In the genomic region with DNA sequence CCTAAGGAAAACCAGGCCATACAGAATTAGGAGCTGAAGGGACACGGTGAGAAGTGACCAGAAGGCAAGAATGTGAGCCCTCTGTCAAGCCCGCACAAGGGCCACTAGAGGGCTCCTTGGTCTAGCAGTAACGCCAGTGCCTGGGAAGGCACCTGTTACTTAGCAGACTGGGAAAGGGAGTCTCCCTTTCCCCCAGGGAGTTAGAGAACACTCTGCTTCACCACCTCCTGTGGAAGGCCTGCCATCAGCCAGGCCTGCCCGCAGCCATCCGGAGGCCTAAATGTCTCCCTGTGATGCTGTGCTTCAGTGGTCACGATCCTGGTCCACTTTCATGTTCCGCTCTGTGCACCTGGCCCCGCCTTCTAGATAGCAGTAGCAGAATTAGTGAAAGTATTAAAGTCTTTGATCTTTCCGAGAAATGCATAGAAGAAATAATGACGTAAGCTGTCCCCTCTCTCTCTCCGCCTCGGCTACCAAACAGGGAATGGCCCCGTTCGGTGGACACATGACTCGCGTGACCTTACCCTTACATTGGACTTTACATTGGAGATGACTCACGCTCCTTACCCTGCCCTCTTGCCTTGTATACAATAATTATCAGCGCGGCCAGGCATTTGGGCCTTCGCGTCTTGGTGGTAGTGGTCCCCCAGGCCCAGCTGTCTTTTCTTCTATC, we compare ENCODE assay signal across 9 cellular contexts. TPM values are rescaled to one million over a fixed set of nuclear protein-coding genes. Genes with fewer than 3 reads are reported as not detected.
A peak's percentile ranks its signal among the peaks of the same experiment; 100 is the strongest.
DNase-seq lines count a peak whose midpoint lies in the region; ATAC-seq, FAIRE-seq and TF ChIP-seq lines count a peak whose summit lies in the region.
"Had no signal": no experiment of that assay in that cellular context is flagged by ENCODE, and none has a peak within 500 bp of the region (broad histone marks: within the 10 kb centered on the region; RNA-seq: fewer than 3 reads in every experiment).

No MANE protein-coding gene starts in this region.

- TF ChIP-seq CTCF in astrocyte (IDR thresholded peaks at IDR 0.05; ENCODE audit: insufficient read depth, low read depth, low read length): peak; percentile 58

- H3K9me3 Mint-ChIP-seq in astrocyte (ENCODE audit: unreplicated experiment) (no peaks in the 10 kb centered on the region), immature natural killer cell (no peaks in the 10 kb centered on the region)
- no peaks in the 10 kb centered on the region for H3K9me3 Mint-ChIP-seq in activated T-helper 17 cell treated with anti-CD3 and anti-CD28 coated beads, Interleukin-2, amount 50 U/mL, for 72 hours

- H3K27ac Mint-ChIP-seq in astrocyte (ENCODE audit: unreplicated experiment) (no peak overlapping the region), immature natural killer cell (no peak overlapping the region)
- H3K27ac Mint-ChIP-seq in activated T-helper 17 cell treated with anti-CD3 and anti-CD28 coated beads, Interleukin-2, amount 50 U/mL, for 72 hours: no peak overlapping the region

- H2AFZ ChIP-seq in astrocyte (ENCODE audit: low read depth, low read length): no peak overlapping the region

- no peak overlapping the region for H3K9ac ChIP-seq in astrocyte (ENCODE audit: low read length)

- no peaks in the 10 kb centered on the region for H3K36me3 ChIP-seq in astrocyte (ENCODE audit: insufficient read depth, low read length)

- H3K4me3 Mint-ChIP-seq in astrocyte (ENCODE audit: unreplicated experiment): no peak overlapping the region
- H3K4me3 Mint-ChIP-seq in immature natural killer cell: no peak overlapping the region
- no peak overlapping the region for H3K4me3 Mint-ChIP-seq in activated T-helper 17 cell treated with anti-CD3 and anti-CD28 coated beads, Interleukin-2, amount 50 U/mL, for 72 hours

- no peaks in the 10 kb centered on the region for H4K20me1 ChIP-seq in astrocyte (ENCODE audit: insufficient read depth, low read length)

- peaks cover 8% of the 10 kb centered on the region for H3K27me3 ChIP-seq in astrocyte (ENCODE audit: insufficient read depth, low read length)

- DNase-seq in CD1c-positive myeloid dendritic cell (ENCODE audit: extremely low spot score) (peak; percentile 60), H4 (ENCODE audit: low spot score) (peak; percentile 46), NCI-H774 (lab: John Stamatoyannopoulos, UW) (peak; percentile 17), astrocyte (ENCODE audit: low read depth) (peak; percentile 16), immature natural killer cell (peak; percentile 35 to 49 (median 39))
- peak; percentile 32 for DNase-seq in stimulated activated naive CD8-positive, alpha-beta T cell treated with anti-CD3 and anti-CD28 coated beads, Interleukin-15, Interleukin-2, amounts not matched to agents 100 U/mL and 50 U/mL, for 24 hours

- H3K4me1 Mint-ChIP-seq in astrocyte (ENCODE audit: low read depth, unreplicated experiment): no peaks in the 10 kb centered on the region
- no peaks in the 10 kb centered on the region for H3K4me1 Mint-ChIP-seq in immature natural killer cell
- no peaks in the 10 kb centered on the region for H3K4me1 Mint-ChIP-seq in activated T-helper 17 cell treated with anti-CD3 and anti-CD28 coated beads, Interleukin-2, amount 50 U/mL, for 72 hours

- peaks cover 13% of the 10 kb centered on the region for H3K27me3 Mint-ChIP-seq in astrocyte (ENCODE audit: low read depth, unreplicated experiment)
- H3K27me3 Mint-ChIP-seq in immature natural killer cell (ENCODE audit: low read depth in 3 of 3): peaks cover 0 to 2% (median 0%) of the 10 kb centered on the region in 3 donors
- peaks cover 14% of the 10 kb centered on the region for H3K27me3 Mint-ChIP-seq in activated T-helper 17 cell treated with anti-CD3 and anti-CD28 coated beads, Interleukin-2, amount 50 U/mL, for 72 hours

- no peaks in the 10 kb centered on the region for H3K36me3 Mint-ChIP-seq in astrocyte (ENCODE audit: low read depth, unreplicated experiment)
- H3K36me3 Mint-ChIP-seq in immature natural killer cell: no peaks in the 10 kb centered on the region
- no peaks in the 10 kb centered on the region for H3K36me3 Mint-ChIP-seq in activated T-helper 17 cell treated with anti-CD3 and anti-CD28 coated beads, Interleukin-2, amount 50 U/mL, for 72 hours (ENCODE audit: low read depth)

- no peak overlapping the region for H3K4me2 ChIP-seq in astrocyte (ENCODE audit: low read length)

- no peaks in the 10 kb centered on the region for H3K4me1 ChIP-seq in astrocyte (ENCODE audit: insufficient read depth, low read length)

- H3K27ac ChIP-seq in astrocyte (ENCODE audit: low read depth, low read length): no peak overlapping the region

- no peaks in the 10 kb centered on the region for H3K79me2 ChIP-seq in astrocyte (ENCODE audit: insufficient read depth, low read length)

- no peak overlapping the region for H3K4me3 ChIP-seq in astrocyte (ENCODE audit: insufficient read depth, low read depth, low read length)

- FAIRE-seq in astrocyte (lab: Jason Lieb, UNC): no peak
- FAIRE-seq: islet of Langerhans had no signal

- H3K9me3 ChIP-seq in astrocyte (ENCODE audit: insufficient read depth, low read depth, low read length): peaks cover 4% of the 10 kb centered on the region

- ATAC-seq in stimulated activated naive CD8-positive, alpha-beta T cell treated with anti-CD3 and anti-CD28 coated beads, Interleukin-15, Interleukin-2, amounts not matched to agents 100 U/mL and 50 U/mL, for 24 hours: no peak
- no peak for ATAC-seq in activated T-helper 17 cell treated with anti-CD3 and anti-CD28 coated beads, Interleukin-2, amount 50 U/mL, for 72 hours (replicated peaks)
- ATAC-seq in GM21515 (IDR thresholded peaks at IDR 0.05; ENCODE audit: unreplicated experiment): no peak

RNA-seq across cellular contexts. Expression of a gene that starts 10.7 kb away (rescaled TPM):
- 2,091 and 2,096 TPM in 2 replicates for total RNA-seq in H4 (2014; rRNA removed; shearing (Covaris generic))
- 1,173 and 1,365 TPM in 2 replicates for total RNA-seq in astrocyte
- 1,000 to 10,000 TPM in 1 of 3 donors, 100 to 1,000 TPM in 2; 898 to 1,247 (median 930) TPM for polyA plus RNA-seq in immature natural killer cell
- total RNA-seq in activated T-helper 17 cell treated with anti-CD3 and anti-CD28 coated beads, Interleukin-2, amount 50 U/mL, for 72 hours: 100 to 1,000 TPM; 187 to 394 TPM

RNA-seq across cellular contexts. Expression of a gene that starts 33.9 kb away (rescaled TPM):
- total RNA-seq in H4 (2014; rRNA removed; shearing (Covaris generic)): 128 and 143 TPM in 2 replicates
- 117 and 118 TPM in 2 replicates for total RNA-seq in astrocyte
- polyA plus RNA-seq in immature natural killer cell: 100 to 1,000 TPM; 173 to 261 (median 195) TPM
- total RNA-seq in activated T-helper 17 cell treated with anti-CD3 and anti-CD28 coated beads, Interleukin-2, amount 50 U/mL, for 72 hours: 100 to 1,000 TPM; 160 to 238 TPM

RNA-seq across cellular contexts. Expression of a gene that starts 49.6 kb away (rescaled TPM):
- not detected in 2 replicates for total RNA-seq in H4 (2014; rRNA removed; shearing (Covaris generic))
- not detected in 2 replicates for total RNA-seq in astrocyte
- not detected for polyA plus RNA-seq in immature natural killer cell
- not detected for total RNA-seq in activated T-helper 17 cell treated with anti-CD3 and anti-CD28 coated beads, Interleukin-2, amount 50 U/mL, for 72 hours

RNA-seq across cellular contexts. Expression of a gene that starts 56.9 kb away (rescaled TPM):
- total RNA-seq in H4 (2014; rRNA removed; shearing (Covaris generic)): 12.4 and 15.7 TPM in 2 replicates
- total RNA-seq in astrocyte: 3.0 and 4.5 TPM in 2 replicates
- polyA plus RNA-seq in immature natural killer cell: 10 to 100 TPM; 10.1 to 13.4 (median 12.3) TPM
- 10 to 100 TPM; 12.0 to 23.1 TPM for total RNA-seq in activated T-helper 17 cell treated with anti-CD3 and anti-CD28 coated beads, Interleukin-2, amount 50 U/mL, for 72 hours
